Comparison of ENCODE assay signal across 10 cellular contexts in the genomic region with DNA sequence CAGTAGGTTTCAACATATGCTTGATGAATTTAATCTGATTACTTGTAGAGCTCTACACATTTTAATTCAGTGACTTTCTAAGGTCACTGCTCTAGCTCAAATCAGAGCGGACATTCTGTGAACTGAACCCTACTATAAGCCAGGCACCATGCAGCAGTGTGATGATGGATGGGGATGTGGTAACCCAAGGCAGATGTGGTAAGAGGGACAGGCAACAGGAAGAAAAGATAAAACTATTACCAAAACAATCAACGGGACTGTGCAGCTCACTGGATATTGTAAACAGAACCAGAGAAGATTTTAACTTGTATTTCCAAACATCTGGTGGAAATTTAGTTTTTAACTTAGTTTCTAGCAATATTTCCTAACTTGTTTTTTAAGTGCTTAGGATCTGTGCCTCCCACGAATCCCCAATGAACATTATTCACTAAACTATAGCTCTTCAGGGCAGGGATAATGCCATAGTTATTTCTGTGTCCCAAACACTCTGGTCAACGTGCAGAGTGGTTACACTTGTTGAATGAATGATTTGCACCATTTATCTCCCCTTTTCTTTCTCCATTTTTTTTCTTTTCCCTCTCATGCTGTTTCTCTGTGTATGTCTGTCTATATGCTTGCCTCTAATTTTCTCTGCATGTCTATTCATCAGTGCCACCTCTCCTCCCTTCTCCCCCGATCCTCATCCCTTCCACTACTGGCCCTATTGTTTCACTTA. TPM values are rescaled to one million over a fixed set of nuclear protein-coding genes. Genes with fewer than 3 reads are reported as not detected.
DNase-seq lines count a peak whose midpoint lies in the region; ATAC-seq and TF ChIP-seq lines count a peak whose summit lies in the region.
"Had no signal": no experiment of that assay in that cellular context is flagged by ENCODE, and none has a peak within 500 bp of the region (broad histone marks: within the 10 kb centered on the region; RNA-seq: fewer than 3 reads in every experiment).

No MANE protein-coding gene starts in this region.

- H3K4me3 ChIP-seq in CD4-positive, CD25-positive, alpha-beta regulatory T cell (ENCODE audit: low read depth, low read length) = peak overlapping the region; percentile 80
- peak overlapping the region; percentile 82 for H3K4me3 ChIP-seq in Loucy (ENCODE audit: low read length, poor library complexity, severe bottlenecking)
- H3K4me3 ChIP-seq in sigmoid colon = no peak overlapping the region
- H3K4me3 ChIP-seq: thoracic aorta had no signal

- peak overlapping the region; percentile 87 for H3K9ac ChIP-seq in Loucy (ENCODE audit: low read depth, low read length, poor library complexity, severe bottlenecking)

- no peak for TF ChIP-seq CTCF in Loucy (conservative IDR thresholded peaks at IDR 0.05; ENCODE audit: low read length)
- no peak for TF ChIP-seq CTCF in activated CD8-positive, alpha-beta T cell treated with anti-CD3 and anti-CD28 coated beads for 36 hours (IDR thresholded peaks at IDR 0.05)
- TF ChIP-seq CTCF in sigmoid colon (IDR thresholded peaks at IDR 0.05) = no peak

- no peak for TF ChIP-seq EP300 in sigmoid colon (IDR thresholded peaks at IDR 0.05)

- TF ChIP-seq POLR2A in sigmoid colon (IDR thresholded peaks at IDR 0.05) = no peak

- ATAC-seq in CD4-positive, CD25-positive, alpha-beta regulatory T cell (ENCODE audit: low read depth in 2 of 2) = peak in 1 of 2 donors; percentile 27
- no peak for ATAC-seq in activated CD8-positive, alpha-beta T cell treated with anti-CD3 and anti-CD28 coated beads for 36 hours
- ATAC-seq in HG02571 (IDR thresholded peaks at IDR 0.05; ENCODE audit: unreplicated experiment) = no peak
- ATAC-seq in Right ventricle myocardium superior (ENCODE audit: poor library complexity) = no peak

- H3K9me3 ChIP-seq in CD4-positive, CD25-positive, alpha-beta regulatory T cell (ENCODE audit: control insufficient read depth in 2 of 2, low read length in 2 of 2) = no peaks in the 10 kb centered on the region
- no peaks in the 10 kb centered on the region for H3K9me3 ChIP-seq in Loucy (ENCODE audit: insufficient read depth, low read depth, low read length)
- no peaks in the 10 kb centered on the region for H3K9me3 ChIP-seq in sigmoid colon
- H3K9me3 ChIP-seq: thoracic aorta had no signal

- no peaks in the 10 kb centered on the region for H3K27me3 ChIP-seq in CD4-positive, CD25-positive, alpha-beta regulatory T cell (ENCODE audit: control insufficient read depth, insufficient read depth, low read length)
- H3K27me3 ChIP-seq in Loucy (ENCODE audit: insufficient read depth, low read length, poor library complexity, severe bottlenecking) (no peaks in the 10 kb centered on the region), sigmoid colon (no peaks in the 10 kb centered on the region)

- 67 to 71% methylated on average over 5 of the region's 5 CpGs for WGBS in sigmoid colon, 2 donors

- peaks cover 47% of the 10 kb centered on the region for H3K4me1 ChIP-seq in CD4-positive, CD25-positive, alpha-beta regulatory T cell (ENCODE audit: control insufficient read depth, insufficient read depth, low read length, poor library complexity, severe bottlenecking)
- peaks cover 59% of the 10 kb centered on the region for H3K4me1 ChIP-seq in Loucy (ENCODE audit: insufficient read depth, low read length, poor library complexity, severe bottlenecking)
- H3K4me1 ChIP-seq in sigmoid colon = peaks cover 0 to 26% (median 8%) of the 10 kb centered on the region in 4 donors

- peaks cover 5% of the 10 kb centered on the region for H3K27me3 Mint-ChIP-seq in CD4-positive, CD25-positive, alpha-beta regulatory T cell
- H3K27me3 Mint-ChIP-seq in activated CD8-positive, alpha-beta T cell treated with anti-CD3 and anti-CD28 coated beads for 36 hours = no peaks in the 10 kb centered on the region
- H3K27me3 Mint-ChIP-seq in immature natural killer cell (ENCODE audit: low read depth in 3 of 3) = peaks cover 0 to 6% (median 2%) of the 10 kb centered on the region in 3 donors

- peak overlapping the region; percentile 86 for H3K4me2 ChIP-seq in Loucy (ENCODE audit: low read depth, low read length, poor library complexity, severe bottlenecking)

- peak overlapping the region; percentile 5 to 72 (median 59) for H3K27ac Mint-ChIP-seq in CD4-positive, CD25-positive, alpha-beta regulatory T cell
- H3K27ac Mint-ChIP-seq in activated CD8-positive, alpha-beta T cell treated with anti-CD3 and anti-CD28 coated beads for 36 hours = peak overlapping the region; percentile 66
- peak overlapping the region; percentile 4 to 59 (median 26) for H3K27ac Mint-ChIP-seq in immature natural killer cell

- CTCF ChIA-PET in activated CD8-positive, alpha-beta T cell treated with anti-CD3 and anti-CD28 coated beads for 36 hours (lab: Charles Lee) = interaction anchor here (0.8 to 2.2 kb wide), 4 partner anchors 12 to 19 kb away, joined by 3 to 8 read pairs (median 4); no protein-coding TSS in a partner anchor

- H3K4me3 Mint-ChIP-seq in CD4-positive, CD25-positive, alpha-beta regulatory T cell = peak overlapping the region; percentile 59 to 90 (median 82)
- H3K4me3 Mint-ChIP-seq in activated CD8-positive, alpha-beta T cell treated with anti-CD3 and anti-CD28 coated beads for 36 hours = peak overlapping the region; percentile 66
- peak overlapping the region; percentile 1 to 56 (median 20) for H3K4me3 Mint-ChIP-seq in immature natural killer cell

- no peaks in the 10 kb centered on the region for H3K36me3 Mint-ChIP-seq in CD4-positive, CD25-positive, alpha-beta regulatory T cell
- H3K36me3 Mint-ChIP-seq in activated CD8-positive, alpha-beta T cell treated with anti-CD3 and anti-CD28 coated beads for 36 hours (ENCODE audit: low read depth) = peaks cover 53% of the 10 kb centered on the region
- no peaks in the 10 kb centered on the region for H3K36me3 Mint-ChIP-seq in immature natural killer cell

- H3K79me2 ChIP-seq in Loucy (ENCODE audit: insufficient read depth, low read length) = peaks cover 84% of the 10 kb centered on the region

- no peaks in the 10 kb centered on the region for H3K36me3 ChIP-seq in CD4-positive, CD25-positive, alpha-beta regulatory T cell (ENCODE audit: control insufficient read depth, insufficient read depth, low read length)
- H3K36me3 ChIP-seq in Loucy (ENCODE audit: insufficient read depth, low read length) (no peaks in the 10 kb centered on the region), sigmoid colon (no peaks in the 10 kb centered on the region)
- H3K36me3 ChIP-seq: thoracic aorta had no signal

- H3K27ac ChIP-seq in CD4-positive, CD25-positive, alpha-beta regulatory T cell (ENCODE audit: insufficient read depth, low read length, poor library complexity, severe bottlenecking) = no peak overlapping the region
- no peak overlapping the region for H3K27ac ChIP-seq in sigmoid colon
- H3K27ac ChIP-seq: thoracic aorta had no signal

- DNase-seq in CD4-positive, CD25-positive, alpha-beta regulatory T cell = peak in 2 of 3 donors; percentile 25 to 62
- peak; percentile 34 for DNase-seq in activated CD8-positive, alpha-beta T cell treated with anti-CD3 and anti-CD28 coated beads for 36 hours
- peak in 2 of 3 donors; percentile 6 to 7 for DNase-seq in immature natural killer cell
- DNase-seq in sigmoid colon = no peak
- DNase-seq in 8988T = no peak
- DNase-seq in Right ventricle myocardium superior = no peak
- DNase-seq: NK-92 treated with Interleukin-12 subunit alpha and Interleukin-12 subunit beta, amount 100 ng/mL, for 24 hours had no signal

- peaks cover 5% of the 10 kb centered on the region; the same call in 1 of the 2 replicates for H3F3A ChIP-seq in Loucy (ENCODE audit: low read depth)

- peaks cover 31 to 71% (median 56%) of the 10 kb centered on the region in 4 donors for H3K4me1 Mint-ChIP-seq in CD4-positive, CD25-positive, alpha-beta regulatory T cell
- H3K4me1 Mint-ChIP-seq in activated CD8-positive, alpha-beta T cell treated with anti-CD3 and anti-CD28 coated beads for 36 hours (ENCODE audit: low read depth) = peaks cover 61% of the 10 kb centered on the region
- H3K4me1 Mint-ChIP-seq in immature natural killer cell = peaks cover 23 to 72% of the 10 kb centered on the region in 2 donors

- POLR2A ChIA-PET in activated CD8-positive, alpha-beta T cell treated with anti-CD3 and anti-CD28 coated beads for 36 hours (lab: Charles Lee) = interaction anchor here (0.6 to 1.6 kb wide), 2 partner anchors 12 to 76 kb away, joined by 3 read pairs; no protein-coding TSS in a partner anchor

- H3K9me2 ChIP-seq in Loucy (replicated peaks; ENCODE audit: low read depth, low read length) = no peaks in the 10 kb centered on the region

- intact Hi-C loops in activated CD8-positive, alpha-beta T cell treated with anti-CD3 and anti-CD28 coated beads for 36 hours (cut with micrococcal nuclease) = no loop called here
- intact Hi-C loops in sigmoid colon (cut with DNase I) = no loop called here
- intact Hi-C loops in Right ventricle myocardium superior (cut with DNase I) = no loop called here

- H2AFZ ChIP-seq in Loucy (ENCODE audit: low read length) = no peak overlapping the region

- H4K20me1 ChIP-seq in Loucy (ENCODE audit: insufficient read depth, low read length, poor library complexity, severe bottlenecking) = peaks cover 71% of the 10 kb centered on the region

- peaks cover 0 to 2% (median 0%) of the 10 kb centered on the region in 7 donors for H3K9me3 Mint-ChIP-seq in CD4-positive, CD25-positive, alpha-beta regulatory T cell
- no peaks in the 10 kb centered on the region for H3K9me3 Mint-ChIP-seq in activated CD8-positive, alpha-beta T cell treated with anti-CD3 and anti-CD28 coated beads for 36 hours
- H3K9me3 Mint-ChIP-seq in immature natural killer cell = no peaks in the 10 kb centered on the region

RNA-seq across cellular contexts. Expression of gene ERO1A, which starts 3.0 kb away (rescaled TPM):
- 72.9 TPM for total RNA-seq in CD4-positive, CD25-positive, alpha-beta regulatory T cell
- 10 to 100 TPM; 48.3 to 71.5 (median 63.4) TPM for polyA plus RNA-seq in CD4-positive, CD25-positive, alpha-beta regulatory T cell
- 100 to 1,000 TPM; 187 to 202 TPM for total RNA-seq in activated CD8-positive, alpha-beta T cell treated with anti-CD3 and anti-CD28 coated beads for 36 hours
- polyA plus RNA-seq in immature natural killer cell (10 to 100 TPM; 19.3 to 25.8 (median 25.1) TPM), sigmoid colon (10 to 100 TPM in 1 of 3 donors, 1 to 10 TPM in 2; 3.0 to 30.9 (median 7.6) TPM)
- total RNA-seq in sigmoid colon (10 to 100 TPM; 24.3 to 27.4 (median 27.2) TPM), Right ventricle myocardium superior (14.1 TPM)

RNA-seq across cellular contexts. Expression of gene PSMC6, which starts 14.6 kb away (rescaled TPM):
- total RNA-seq in CD4-positive, CD25-positive, alpha-beta regulatory T cell = 110 TPM
- 10 to 100 TPM; 69.7 to 83.0 (median 75.7) TPM for polyA plus RNA-seq in CD4-positive, CD25-positive, alpha-beta regulatory T cell
- total RNA-seq in activated CD8-positive, alpha-beta T cell treated with anti-CD3 and anti-CD28 coated beads for 36 hours = 100 to 1,000 TPM; 104 to 105 TPM
- 10 to 100 TPM; 47.4 to 67.9 (median 59.7) TPM for polyA plus RNA-seq in immature natural killer cell
- total RNA-seq in sigmoid colon = 10 to 100 TPM; 60.7 to 94.2 (median 86.4) TPM
- 10 to 100 TPM; 61.9 to 87.9 (median 79.1) TPM for polyA plus RNA-seq in sigmoid colon
- total RNA-seq in Right ventricle myocardium superior = 70.0 TPM

RNA-seq across cellular contexts. Expression of gene STYX, which starts 37.6 kb away (rescaled TPM):
- total RNA-seq in CD4-positive, CD25-positive, alpha-beta regulatory T cell = 34.0 TPM
- 10 to 100 TPM; 33.0 to 45.2 (median 38.0) TPM for polyA plus RNA-seq in CD4-positive, CD25-positive, alpha-beta regulatory T cell
- 10 to 100 TPM; 13.0 to 13.2 TPM for total RNA-seq in activated CD8-positive, alpha-beta T cell treated with anti-CD3 and anti-CD28 coated beads for 36 hours
- polyA plus RNA-seq in immature natural killer cell = 10 to 100 TPM; 10.6 to 14.8 (median 12.4) TPM
- total RNA-seq in sigmoid colon = 10 to 100 TPM; 18.6 to 24.7 (median 23.0) TPM
- polyA plus RNA-seq in sigmoid colon = 1 to 10 TPM; 6.3 to 8.1 (median 7.2) TPM
- 11.8 TPM for total RNA-seq in Right ventricle myocardium superior

Comparison
In these comparisons a context has a peak if more than half of its experiments do, and no peak if none do; other contexts are left out.
1. DNase-seq: peak in CD4-positive, CD25-positive, alpha-beta regulatory T cell (2 of 3), activated CD8-positive, alpha-beta T cell treated with anti-CD3 and anti-CD28 coated beads for 36 hours (single experiment) and immature natural killer cell (2 of 3); none in sigmoid colon (single experiment), 8988T (single experiment) and Right ventricle myocardium superior (single experiment).
2. H3K4me3 ChIP-seq: peak in CD4-positive, CD25-positive, alpha-beta regulatory T cell (single experiment) and Loucy (single experiment); none in sigmoid colon (0 of 4).
3. H3K4me3 Mint-ChIP-seq: peak in every context shown above with its lines; median percentile 82 in CD4-positive, CD25-positive, alpha-beta regulatory T cell; 66 in activated CD8-positive, alpha-beta T cell treated with anti-CD3 and anti-CD28 coated beads for 36 hours; 20 in immature natural killer cell.
4. Peak in every context shown above with its lines, with median percentiles within 50 percentile points of each other: H3K27ac Mint-ChIP-seq.